9 cellular contexts compared by ENCODE assay signal in genomic region chr4:3530663-3531254, GRCh38. TPM values are rescaled to one million over a fixed set of nuclear protein-coding genes. Genes with fewer than 3 reads are reported as not detected.
DNase-seq lines count a peak whose midpoint lies in the region; ATAC-seq, FAIRE-seq and TF ChIP-seq lines count a peak whose summit lies in the region.
"Had no signal": no experiment of that assay in that cellular context is flagged by ENCODE, and none has a peak within 500 bp of the region (broad histone marks: within the 10 kb centered on the region; RNA-seq: fewer than 3 reads in every experiment).

No MANE protein-coding gene starts in this region.

- H3K27ac ChIP-seq in astrocyte (ENCODE audit: low read depth, low read length) (no peak overlapping the region), thymus (ENCODE audit: low read depth) (no peak overlapping the region), uterus (no peak overlapping the region)

- peak overlapping the region; percentile 97 for H3K4me2 ChIP-seq in astrocyte (ENCODE audit: low read length)

- no peaks in the 10 kb centered on the region for H3K36me3 ChIP-seq in astrocyte (ENCODE audit: insufficient read depth, low read length)
- peaks cover 14% of the 10 kb centered on the region for H3K36me3 ChIP-seq in thymus (ENCODE audit: control insufficient read depth, insufficient read depth)
- H3K36me3 ChIP-seq in uterus: no peaks in the 10 kb centered on the region

- in situ Hi-C loops in KBM-7 (cut with MboI; ENCODE audit: low pct_unique_long_range_greater_than_20kb, low sequenced_read_pairs): no loop called here

- intact Hi-C loops in activated CD4-positive, alpha-beta T cell treated with anti-CD3 and anti-CD28 coated beads for 36 hours (cut with DNase I, micrococcal nuclease): loop anchor here (5.0 to 10.0 kb wide), 3 partner anchors 424 to 996 kb away; partner anchors contain the start of gene FAM193A (in 1 of the 2)
- intact Hi-C loops in uterus (cut with DNase I; ENCODE audit: low total_unique reads): loop anchor here (5.0 kb wide), 1 partner anchor 238 kb away; the partner anchor contains the start of gene RGS12

- CTCF ChIA-PET in activated CD4-positive, alpha-beta T cell treated with anti-CD3 and anti-CD28 coated beads for 36 hours (lab: Charles Lee): no interaction called here

- H3K4me3 Mint-ChIP-seq in activated CD4-positive, alpha-beta T cell treated with anti-CD3 and anti-CD28 coated beads for 36 hours: peak overlapping the region; percentile 100
- peak overlapping the region; percentile 90 for H3K4me3 Mint-ChIP-seq in astrocyte (ENCODE audit: unreplicated experiment)

- POLR2A ChIA-PET in activated CD4-positive, alpha-beta T cell treated with anti-CD3 and anti-CD28 coated beads for 36 hours (lab: Charles Lee): no interaction called here

- H3K9me3 ChIP-seq in astrocyte (ENCODE audit: insufficient read depth, low read depth, low read length) (no peaks in the 10 kb centered on the region), thymus (ENCODE audit: control insufficient read depth) (no peaks in the 10 kb centered on the region), uterus (no peaks in the 10 kb centered on the region)

- peaks cover 8% of the 10 kb centered on the region for H3K36me3 Mint-ChIP-seq in activated CD4-positive, alpha-beta T cell treated with anti-CD3 and anti-CD28 coated beads for 36 hours (ENCODE audit: low read depth)
- H3K36me3 Mint-ChIP-seq in astrocyte (ENCODE audit: low read depth, unreplicated experiment): peaks cover 7% of the 10 kb centered on the region

- ATAC-seq in activated CD4-positive, alpha-beta T cell treated with anti-CD3 and anti-CD28 coated beads for 36 hours: no peak
- ATAC-seq in left lobe of liver: no peak

- H3K27me3 ChIP-seq in astrocyte (ENCODE audit: insufficient read depth, low read length) (no peaks in the 10 kb centered on the region), thymus (ENCODE audit: control insufficient read depth, insufficient read depth) (peaks cover 2% of the 10 kb centered on the region), uterus (no peaks in the 10 kb centered on the region)

- H3K4me3 ChIP-seq in astrocyte (ENCODE audit: insufficient read depth, low read depth, low read length): peak overlapping the region; percentile 76
- peak overlapping the region; percentile 76 for H3K4me3 ChIP-seq in thymus (ENCODE audit: low read length)
- peak overlapping the region in 1 of 2 donors; percentile 86 for H3K4me3 ChIP-seq in uterus

- peaks cover 56% of the 10 kb centered on the region for H4K20me1 ChIP-seq in astrocyte (ENCODE audit: insufficient read depth, low read length)

- no peak for FAIRE-seq in astrocyte (lab: Jason Lieb, UNC)

- TF ChIP-seq CTCF in astrocyte (IDR thresholded peaks at IDR 0.05; ENCODE audit: insufficient read depth, low read depth, low read length) (no peak), uterus (IDR thresholded peaks at IDR 0.05) (no peak)

- H3K27me3 Mint-ChIP-seq in activated CD4-positive, alpha-beta T cell treated with anti-CD3 and anti-CD28 coated beads for 36 hours: no peaks in the 10 kb centered on the region
- peaks cover 19% of the 10 kb centered on the region for H3K27me3 Mint-ChIP-seq in astrocyte (ENCODE audit: low read depth, unreplicated experiment)

- no peak overlapping the region for H2AFZ ChIP-seq in astrocyte (ENCODE audit: low read depth, low read length)

- H3K9ac ChIP-seq in astrocyte (ENCODE audit: low read length): peak overlapping the region; percentile 87

- peaks cover 20% of the 10 kb centered on the region for H3K4me1 Mint-ChIP-seq in activated CD4-positive, alpha-beta T cell treated with anti-CD3 and anti-CD28 coated beads for 36 hours
- H3K4me1 Mint-ChIP-seq in astrocyte (ENCODE audit: low read depth, unreplicated experiment): peaks cover 8% of the 10 kb centered on the region

- H3K4me1 ChIP-seq in astrocyte (ENCODE audit: insufficient read depth, low read length) (peaks cover 14% of the 10 kb centered on the region), thymus (ENCODE audit: control insufficient read depth, insufficient read depth, low read length) (peaks cover 20% of the 10 kb centered on the region), uterus (peaks cover 0 to 11% of the 10 kb centered on the region in 2 donors)

- WGBS in thymus: 98% methylated on average over 18 of the region's 18 CpGs

- H3K27ac Mint-ChIP-seq in activated CD4-positive, alpha-beta T cell treated with anti-CD3 and anti-CD28 coated beads for 36 hours: no peak overlapping the region
- no peak overlapping the region for H3K27ac Mint-ChIP-seq in astrocyte (ENCODE audit: unreplicated experiment)

- peaks cover 56% of the 10 kb centered on the region for H3K79me2 ChIP-seq in astrocyte (ENCODE audit: insufficient read depth, low read length)

- DNase-seq in activated CD4-positive, alpha-beta T cell treated with anti-CD3 and anti-CD28 coated beads for 36 hours: no peak
- DNase-seq in activated CD4-positive, alpha-beta T cell treated with anti-CD3 and anti-CD28 coated beads for 4 hours: no peak
- DNase-seq in astrocyte (ENCODE audit: low read depth): no peak
- DNase-seq in left lobe of liver (ENCODE audit: low spot score): peak; percentile 44
- no peak for DNase-seq in uterus
- no peak for DNase-seq in GM03348 (ENCODE audit: low spot score)
- no peak for DNase-seq in KBM-7
- DNase-seq: activated gamma-delta T cell had no signal

- no peak for TF ChIP-seq POLR2A in uterus (IDR thresholded peaks at IDR 0.05)

- H3K9me3 Mint-ChIP-seq in activated CD4-positive, alpha-beta T cell treated with anti-CD3 and anti-CD28 coated beads for 36 hours (ENCODE audit: low read depth): no peaks in the 10 kb centered on the region
- H3K9me3 Mint-ChIP-seq in astrocyte (ENCODE audit: unreplicated experiment): peaks cover 10% of the 10 kb centered on the region

RNA-seq across cellular contexts. Expression of gene LRPAP1, which starts 1.5 kb away (rescaled TPM):
- 10 to 100 TPM; 50.8 to 53.4 TPM for total RNA-seq in activated CD4-positive, alpha-beta T cell treated with anti-CD3 and anti-CD28 coated beads for 36 hours
- 191 and 203 TPM in 2 replicates for total RNA-seq in astrocyte
- 72.6 TPM for total RNA-seq in left lobe of liver
- 52.5 TPM for polyA plus RNA-seq in thymus
- 100 to 1,000 TPM in 3 of 4 donors, 1 to 10 TPM in 1; 8.8 to 260 (median 164) TPM for total RNA-seq in uterus
